7 cellular contexts compared by ENCODE assay signal in genomic region chr10:1737222-1738061, GRCh38. TPM values are rescaled to one million over a fixed set of nuclear protein-coding genes. Genes with fewer than 3 reads are reported as not detected.
DNase-seq lines count a peak whose midpoint lies in the region; ATAC-seq lines count a peak whose summit lies in the region.

ADARB2 (minus strand) TSS chr10:1737525.

- H3K27me3 Mint-ChIP-seq in activated T-helper 2 cell treated with anti-CD3 and anti-CD28 coated beads, Interferon-gamma antibody, Interleukin-2, Interleukin-4, amounts not matched to agents 10 μg/mL and 5 μg/mL and 100 μg/mL, durations not matched to agents 14 hours and 24 hours and 36 hours (ENCODE audit: low read depth) = peaks cover 57% of the 10 kb centered on the region

- peak within 1 kb of the TSS; percentile 37 for H3K4me3 Mint-ChIP-seq in activated T-helper 2 cell treated with anti-CD3 and anti-CD28 coated beads, Interferon-gamma antibody, Interleukin-2, Interleukin-4, amounts not matched to agents 10 μg/mL and 5 μg/mL and 100 μg/mL, durations not matched to agents 14 hours and 24 hours and 36 hours (ENCODE audit: low read depth)

- no peaks in the 10 kb centered on the region for H3K9me3 Mint-ChIP-seq in activated T-helper 2 cell treated with anti-CD3 and anti-CD28 coated beads, Interferon-gamma antibody, Interleukin-2, Interleukin-4, amounts not matched to agents 10 μg/mL and 5 μg/mL and 100 μg/mL, durations not matched to agents 14 hours and 24 hours and 36 hours

- ATAC-seq in GM18502 (IDR thresholded peaks at IDR 0.05; ENCODE audit: poor library complexity, unreplicated experiment) (peak; percentile 87), GM21723 (IDR thresholded peaks at IDR 0.05; ENCODE audit: unreplicated experiment) (peak; percentile 65)
- ATAC-seq in stimulated activated naive CD8-positive, alpha-beta T cell treated with anti-CD3 and anti-CD28 coated beads, Interleukin-15, Interleukin-2, amounts not matched to agents 100 U/mL and 50 U/mL, for 24 hours = peak; percentile 82

- intact Hi-C loops in activated T-helper 2 cell treated with anti-CD3 and anti-CD28 coated beads, Interferon-gamma antibody, Interleukin-2, Interleukin-4, amounts not matched to agents 10 μg/mL and 5 μg/mL and 100 μg/mL, durations not matched to agents 14 hours and 24 hours and 36 hours (cut with micrococcal nuclease) = no loop called here

- no peaks in the 10 kb centered on the region for H3K36me3 Mint-ChIP-seq in activated T-helper 2 cell treated with anti-CD3 and anti-CD28 coated beads, Interferon-gamma antibody, Interleukin-2, Interleukin-4, amounts not matched to agents 10 μg/mL and 5 μg/mL and 100 μg/mL, durations not matched to agents 14 hours and 24 hours and 36 hours (ENCODE audit: low read depth)

- H3K4me1 Mint-ChIP-seq in activated T-helper 2 cell treated with anti-CD3 and anti-CD28 coated beads, Interferon-gamma antibody, Interleukin-2, Interleukin-4, amounts not matched to agents 10 μg/mL and 5 μg/mL and 100 μg/mL, durations not matched to agents 14 hours and 24 hours and 36 hours (ENCODE audit: low read depth) = peaks cover 2% of the 10 kb centered on the region

- H3K27ac Mint-ChIP-seq in activated T-helper 2 cell treated with anti-CD3 and anti-CD28 coated beads, Interferon-gamma antibody, Interleukin-2, Interleukin-4, amounts not matched to agents 10 μg/mL and 5 μg/mL and 100 μg/mL, durations not matched to agents 14 hours and 24 hours and 36 hours = no peak within 1 kb of the TSS

- DNase-seq in NCI-H1105 (lab: John Stamatoyannopoulos, UW) (peak; percentile 68), iPS-NIHi7 (ENCODE audit: extremely low spot score) (peak; percentile 84)
- no peak for DNase-seq in activated T-helper 2 cell treated with anti-CD3 and anti-CD28 coated beads, Interferon-gamma antibody, Interleukin-2, Interleukin-4, amounts not matched to agents 10 μg/mL and 5 μg/mL and 100 μg/mL, durations not matched to agents 14 hours and 24 hours and 36 hours (ENCODE audit: low spot score)
- DNase-seq in stimulated activated naive CD8-positive, alpha-beta T cell treated with anti-CD3 and anti-CD28 coated beads, Interleukin-15, Interleukin-2, amounts not matched to agents 100 U/mL and 50 U/mL, for 24 hours = peak; percentile 24
- no peak for DNase-seq in activated effector memory CD4-positive, alpha-beta T cell treated with anti-CD3 and anti-CD28 coated beads, Interleukin-2, amount 50 U/mL, for 16 hours

RNA-seq across cellular contexts. Expression of gene ADARB2, which starts in this region (rescaled TPM):
- 0.05 TPM in 1 of 2 replicates, not detected in the other for total RNA-seq in activated T-helper 2 cell treated with anti-CD3 and anti-CD28 coated beads, Interferon-gamma antibody, Interleukin-2, Interleukin-4, amounts not matched to agents 10 μg/mL and 5 μg/mL and 100 μg/mL, durations not matched to agents 14 hours and 24 hours and 36 hours

Comparison
In these comparisons a context has a peak if more than half of its experiments do, and no peak if none do; other contexts are left out.
1. DNase-seq: peak in NCI-H1105 (single experiment), iPS-NIHi7 (single experiment) and stimulated activated naive CD8-positive, alpha-beta T cell treated with anti-CD3 and anti-CD28 coated beads, Interleukin-15, Interleukin-2, amounts not matched to agents 100 U/mL and 50 U/mL, for 24 hours (single experiment); none in activated T-helper 2 cell treated with anti-CD3 and anti-CD28 coated beads, Interferon-gamma antibody, Interleukin-2, Interleukin-4, amounts not matched to agents 10 μg/mL and 5 μg/mL and 100 μg/mL, durations not matched to agents 14 hours and 24 hours and 36 hours (single experiment) and activated effector memory CD4-positive, alpha-beta T cell treated with anti-CD3 and anti-CD28 coated beads, Interleukin-2, amount 50 U/mL, for 16 hours (single experiment).
2. Peak in every context shown above with its lines, with median percentiles within 50 percentile points of each other: ATAC-seq.